Comparison of ENCODE assay signal across 10 cellular contexts in the genomic region with DNA sequence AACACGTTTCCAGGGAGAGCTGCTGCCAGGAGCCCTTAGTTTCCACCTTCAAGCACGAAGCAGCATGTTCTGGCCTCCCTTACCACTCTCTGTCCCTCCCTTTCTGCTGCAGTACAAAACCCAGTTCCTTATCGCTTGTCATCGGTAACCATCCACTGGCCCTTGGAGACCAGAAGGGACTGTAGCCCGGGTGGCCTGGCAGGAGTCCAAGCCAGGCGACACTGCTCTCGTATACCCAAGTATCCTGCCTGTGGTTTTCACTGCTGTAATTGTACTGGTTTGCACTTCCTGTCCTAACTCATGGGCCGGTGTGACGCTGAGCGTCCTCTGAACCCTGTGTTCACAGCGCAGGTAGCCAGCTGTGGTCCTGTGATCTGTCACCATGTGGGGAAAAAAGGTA.
DNase-seq lines count a peak whose midpoint lies in the region; ATAC-seq and TF ChIP-seq lines count a peak whose summit lies in the region.
"Had no signal": no experiment of that assay in that cellular context is flagged by ENCODE, and none has a peak within 500 bp of the region (broad histone marks: within the 10 kb centered on the region; RNA-seq: fewer than 3 reads in every experiment).

No MANE protein-coding gene starts in this region.

- no peak overlapping the region for H3K27ac Mint-ChIP-seq in progenitor cell of endocrine pancreas

- no peaks in the 10 kb centered on the region for H3K9me3 Mint-ChIP-seq in progenitor cell of endocrine pancreas (ENCODE audit: low read depth)

- H3K4me3 Mint-ChIP-seq in progenitor cell of endocrine pancreas (ENCODE audit: low read depth), result no peak overlapping the region

- no peaks in the 10 kb centered on the region for H3K9me3 ChIP-seq in mucosa of descending colon
- H3K9me3 ChIP-seq: colonic mucosa had no signal

- TF ChIP-seq CTCF in mucosa of descending colon (IDR thresholded peaks at IDR 0.05) (no peak), progenitor cell of endocrine pancreas (IDR thresholded peaks at IDR 0.05; ENCODE audit: unreplicated experiment) (no peak)

- intact Hi-C loops in mucosa of descending colon (cut with DNase I, micrococcal nuclease), result no loop called here

- H3K4me1 Mint-ChIP-seq in progenitor cell of endocrine pancreas (ENCODE audit: low read depth), result no peaks in the 10 kb centered on the region

- DNase-seq in GDM1 (lab: John Stamatoyannopoulos, UW) (peak; percentile 6), RPMI8226 (peak; percentile 91), mucosa of descending colon (peak in 2 of 3 donors; percentile 32 to 56), progenitor cell of endocrine pancreas (ENCODE audit: low spot score, unreplicated experiment) (no peak), NCI-H2171 treated with DMSO at 0.1 percent for 48 hours (lab: John Stamatoyannopoulos, UW) (no peak)
- DNase-seq: activated gamma-delta T cell treated with Interleukin-2 at 50 U/mL for 16 hours, colonic mucosa had no signal

- H3K27me3 Mint-ChIP-seq in progenitor cell of endocrine pancreas, result peaks cover 11% of the 10 kb centered on the region

- no peaks in the 10 kb centered on the region for H3K36me3 ChIP-seq in mucosa of descending colon (ENCODE audit: low read depth)
- H3K36me3 ChIP-seq: colonic mucosa had no signal

- H3K4me3 ChIP-seq in mucosa of descending colon, result no peak overlapping the region
- H3K4me3 ChIP-seq: colonic mucosa had no signal

- ATAC-seq in GM21423 (IDR thresholded peaks at IDR 0.05; ENCODE audit: unreplicated experiment) (peak; percentile 92), mucosa of descending colon (peak; percentile 24), GM21723 (IDR thresholded peaks at IDR 0.05; ENCODE audit: unreplicated experiment) (no peak), GM21717 (IDR thresholded peaks at IDR 0.05; ENCODE audit: unreplicated experiment) (no peak)

- H3K36me3 Mint-ChIP-seq in progenitor cell of endocrine pancreas (ENCODE audit: insufficient read depth), result no peaks in the 10 kb centered on the region

- H3K4me1 ChIP-seq in mucosa of descending colon (ENCODE audit: low read depth), result no peaks in the 10 kb centered on the region
- H3K4me1 ChIP-seq: colonic mucosa had no signal

Comparison
In these comparisons a context has a peak if more than half of its experiments do, and no peak if none do; other contexts are left out.
1. DNase-seq: peak in GDM1 (single experiment), RPMI8226 (single experiment) and mucosa of descending colon (2 of 3); none in progenitor cell of endocrine pancreas (single experiment) and NCI-H2171 treated with DMSO at 0.1 percent for 48 hours (single experiment).
2. ATAC-seq: peak in GM21423 (single experiment) and mucosa of descending colon (single experiment); none in GM21723 (single experiment) and GM21717 (single experiment).